33 cellular contexts compared by ENCODE assay signal in genomic region chr10:120475844-120476791, GRCh38. TPM values are rescaled to one million over a fixed set of nuclear protein-coding genes. Genes with fewer than 3 reads are reported as not detected.
DNase-seq lines count a peak whose midpoint lies in the region; ATAC-seq, FAIRE-seq and TF ChIP-seq lines count a peak whose summit lies in the region.
"Had no signal": no experiment of that assay in that cellular context is flagged by ENCODE, and none has a peak within 500 bp of the region (broad histone marks: within the 10 kb centered on the region; RNA-seq: fewer than 3 reads in every experiment).

No MANE protein-coding gene starts in this region.

- in situ Hi-C loops in mammary epithelial cell (cut with MboI; ENCODE audit: low sequenced_read_pairs in 2 of 2) = no loop called here

- WGBS in mammary epithelial cell (ENCODE audit: low coverage, missing lambda C conversion rate) = 76% methylated on average over 10 of the region's 10 CpGs

- CTCF ChIA-PET in MCF 10A (lab: Yijun Ruan, JAX) (interaction anchor here (0.9 kb wide), 1 partner anchor 52 kb away, joined by 5 read pairs; no protein-coding TSS in a partner anchor), mammary epithelial cell (lab: Charles Lee; ENCODE audit: low non-redundant PET) (interaction anchor here (0.5 kb wide), 1 partner anchor 812 kb away, joined by 7 read pairs; no protein-coding TSS in a partner anchor)

- peak; percentile 66 for ATAC-seq in mucosa of descending colon
- ATAC-seq in naive thymus-derived CD8-positive, alpha-beta T cell = no peak
- ATAC-seq: left cardiac atrium, PC-3, sciatic nerve had no signal

- H3K27ac ChIP-seq in mammary epithelial cell (ENCODE audit: insufficient read depth, low read depth, low read length) (no peak overlapping the region), astrocyte (ENCODE audit: low read depth, low read length) (peak overlapping the region; percentile 67), vagina (no peak overlapping the region)
- H3K27ac ChIP-seq: brain microvascular endothelial cell, tibial nerve had no signal

- H3K4me1 ChIP-seq in mammary epithelial cell (ENCODE audit: insufficient read depth, low read length) (peaks cover 7% of the 10 kb centered on the region), astrocyte (ENCODE audit: insufficient read depth, low read length) (peaks cover 23% of the 10 kb centered on the region), mucosa of descending colon (ENCODE audit: low read depth) (no peaks in the 10 kb centered on the region), vagina (no peaks in the 10 kb centered on the region)
- H3K4me1 ChIP-seq: tibial nerve had no signal

- H3K4me2 ChIP-seq in mammary epithelial cell (ENCODE audit: insufficient read depth, low read depth, low read length) (no peak overlapping the region), astrocyte (ENCODE audit: low read length) (peak overlapping the region; percentile 65)

- peaks cover 5% of the 10 kb centered on the region for H3K4me1 Mint-ChIP-seq in MCF 10A (ENCODE audit: insufficient read depth, unreplicated experiment)
- H3K4me1 Mint-ChIP-seq in astrocyte (ENCODE audit: low read depth, unreplicated experiment) = peaks cover 46% of the 10 kb centered on the region
- H3K4me1 Mint-ChIP-seq in activated T-helper 1 cell treated with anti-CD3 and anti-CD28 coated beads, Interleukin-12 subunit alpha, Interleukin-12 subunit beta, Interleukin-2, Interleukin-4 antibody, amounts not matched to agents 30 ng/mL and 10 ng/mL and 1 ng/mL, durations not matched to agents 14 hours and 24 hours and 36 hours (ENCODE audit: low read depth) = no peaks in the 10 kb centered on the region
- no peaks in the 10 kb centered on the region for H3K4me1 Mint-ChIP-seq in naive thymus-derived CD8-positive, alpha-beta T cell
- H3K4me1 Mint-ChIP-seq: activated CD4-positive, alpha-beta memory T cell treated with anti-CD3 and anti-CD28 coated beads, Interleukin-2, amount 10 ng/mL, durations not matched to agents 7 days and 5 days; activated naive CD4-positive, alpha-beta T cell treated with anti-CD3 and anti-CD28 coated beads, Interleukin-2, amount 50 U/mL, for 24 hours; CD4-positive, CD25-positive, alpha-beta regulatory T cell; IgD-negative memory B cell; immature natural killer cell had no signal

- intact Hi-C loops in MCF 10A (cut with micrococcal nuclease) (no loop called here), mammary epithelial cell (cut with micrococcal nuclease) (no loop called here), mucosa of descending colon (cut with DNase I, micrococcal nuclease) (no loop called here), vagina (cut with DNase I) (no loop called here)
- intact Hi-C loops in activated T-helper 1 cell treated with anti-CD3 and anti-CD28 coated beads, Interleukin-12 subunit alpha, Interleukin-12 subunit beta, Interleukin-2, Interleukin-4 antibody, amounts not matched to agents 30 ng/mL and 10 ng/mL and 1 ng/mL, durations not matched to agents 14 hours and 24 hours and 36 hours (cut with micrococcal nuclease) = no loop called here

- H3K27me3 Mint-ChIP-seq in MCF 10A (ENCODE audit: insufficient read depth, unreplicated experiment) (no peaks in the 10 kb centered on the region), astrocyte (ENCODE audit: low read depth, unreplicated experiment) (no peaks in the 10 kb centered on the region)
- H3K27me3 Mint-ChIP-seq in activated T-helper 1 cell treated with anti-CD3 and anti-CD28 coated beads, Interleukin-12 subunit alpha, Interleukin-12 subunit beta, Interleukin-2, Interleukin-4 antibody, amounts not matched to agents 30 ng/mL and 10 ng/mL and 1 ng/mL, durations not matched to agents 14 hours and 24 hours and 36 hours (ENCODE audit: insufficient read depth) = no peaks in the 10 kb centered on the region
- peaks cover 4 to 16% (median 6%) of the 10 kb centered on the region in 5 donors for H3K27me3 Mint-ChIP-seq in naive thymus-derived CD8-positive, alpha-beta T cell

- TF ChIP-seq CTCF in MCF 10A (IDR thresholded peaks at IDR 0.05; ENCODE audit: unreplicated experiment) (no peak), mammary epithelial cell (conservative IDR thresholded peaks at IDR 0.05 in 1 of 2, IDR thresholded peaks at IDR 0.05 in 1 of 2; ENCODE audit: extremely low read depth in 1 of 2, insufficient read depth in 1 of 2, low read depth in 1 of 2, low read length in 2 of 2) (no peak), astrocyte (IDR thresholded peaks at IDR 0.05; ENCODE audit: insufficient read depth, low read depth, low read length) (no peak), mucosa of descending colon (IDR thresholded peaks at IDR 0.05) (no peak), vagina (IDR thresholded peaks at IDR 0.05) (no peak)

- H3K9me3 ChIP-seq in mammary epithelial cell (replicated peaks; ENCODE audit: insufficient read depth, low read length) (no peaks in the 10 kb centered on the region), astrocyte (ENCODE audit: insufficient read depth, low read depth, low read length) (no peaks in the 10 kb centered on the region), mucosa of descending colon (no peaks in the 10 kb centered on the region), vagina (no peaks in the 10 kb centered on the region)

- dilution Hi-C loops in mammary epithelial cell (cut with HindIII; ENCODE audit: low sequenced_read_pairs) = no loop called here

- no peaks in the 10 kb centered on the region for H3K36me3 ChIP-seq in mammary epithelial cell (ENCODE audit: insufficient read depth, low read length)
- H3K36me3 ChIP-seq in astrocyte (ENCODE audit: insufficient read depth, low read length) = no peaks in the 10 kb centered on the region
- H3K36me3 ChIP-seq in mucosa of descending colon (ENCODE audit: low read depth) = no peaks in the 10 kb centered on the region
- no peaks in the 10 kb centered on the region for H3K36me3 ChIP-seq in vagina
- H3K36me3 ChIP-seq: brain microvascular endothelial cell, tibial nerve had no signal

- BruUV-seq in MCF 10A (replicated peaks; lab: Mats Ljungman, UMichigan) (no TSS peak), mammary epithelial cell (replicated peaks; lab: Mats Ljungman, UMichigan) (no TSS peak)

- H3K27me3 ChIP-seq in mammary epithelial cell (ENCODE audit: insufficient read depth, low read length) = no peaks in the 10 kb centered on the region
- no peaks in the 10 kb centered on the region for H3K27me3 ChIP-seq in astrocyte (ENCODE audit: insufficient read depth, low read length)
- H3K27me3 ChIP-seq in vagina = no peaks in the 10 kb centered on the region
- H3K27me3 ChIP-seq: brain microvascular endothelial cell, tibial nerve had no signal

- POLR2A ChIA-PET in MCF 10A (lab: Yijun Ruan, JAX) = interaction anchor here (0.6 kb wide), 1 partner anchor 31 kb away, joined by 3 read pairs; no protein-coding TSS in a partner anchor
- POLR2A ChIA-PET in naive thymus-derived CD8-positive, alpha-beta T cell (lab: Charles Lee) = no interaction called here

- peak overlapping the region; percentile 65 for H3K27ac Mint-ChIP-seq in MCF 10A (ENCODE audit: low read depth, unreplicated experiment)
- H3K27ac Mint-ChIP-seq in astrocyte (ENCODE audit: unreplicated experiment) = no peak overlapping the region
- H3K27ac Mint-ChIP-seq in activated T-helper 1 cell treated with anti-CD3 and anti-CD28 coated beads, Interleukin-12 subunit alpha, Interleukin-12 subunit beta, Interleukin-2, Interleukin-4 antibody, amounts not matched to agents 30 ng/mL and 10 ng/mL and 1 ng/mL, durations not matched to agents 14 hours and 24 hours and 36 hours = no peak overlapping the region
- no peak overlapping the region for H3K27ac Mint-ChIP-seq in naive thymus-derived CD8-positive, alpha-beta T cell
- H3K27ac Mint-ChIP-seq: activated CD4-positive, alpha-beta memory T cell treated with anti-CD3 and anti-CD28 coated beads, Interleukin-2, amount 10 ng/mL, durations not matched to agents 7 days and 5 days; activated naive CD4-positive, alpha-beta T cell treated with anti-CD3 and anti-CD28 coated beads, Interleukin-2, amount 50 U/mL, for 24 hours; CD4-positive, CD25-positive, alpha-beta regulatory T cell; IgD-negative memory B cell; immature natural killer cell; memory B cell had no signal

- no peaks in the 10 kb centered on the region for H3K36me3 Mint-ChIP-seq in MCF 10A (ENCODE audit: insufficient read depth, unreplicated experiment)
- peaks cover 3% of the 10 kb centered on the region for H3K36me3 Mint-ChIP-seq in astrocyte (ENCODE audit: low read depth, unreplicated experiment)
- no peaks in the 10 kb centered on the region for H3K36me3 Mint-ChIP-seq in activated T-helper 1 cell treated with anti-CD3 and anti-CD28 coated beads, Interleukin-12 subunit alpha, Interleukin-12 subunit beta, Interleukin-2, Interleukin-4 antibody, amounts not matched to agents 30 ng/mL and 10 ng/mL and 1 ng/mL, durations not matched to agents 14 hours and 24 hours and 36 hours (ENCODE audit: low read depth)
- no peaks in the 10 kb centered on the region for H3K36me3 Mint-ChIP-seq in naive thymus-derived CD8-positive, alpha-beta T cell
- H3K36me3 Mint-ChIP-seq: activated naive CD4-positive, alpha-beta T cell treated with anti-CD3 and anti-CD28 coated beads, Interleukin-2, amount 50 U/mL, for 24 hours; CD4-positive, CD25-positive, alpha-beta regulatory T cell; immature natural killer cell; memory B cell had no signal

- no peak overlapping the region for H2AFZ ChIP-seq in mammary epithelial cell (ENCODE audit: low read depth, low read length)
- H2AFZ ChIP-seq in astrocyte (ENCODE audit: low read depth, low read length) = no peak overlapping the region

- H3K4me3 Mint-ChIP-seq in MCF 10A (ENCODE audit: unreplicated experiment) = no peak overlapping the region
- H3K4me3 Mint-ChIP-seq in astrocyte (ENCODE audit: unreplicated experiment) = no peak overlapping the region
- no peak overlapping the region for H3K4me3 Mint-ChIP-seq in activated T-helper 1 cell treated with anti-CD3 and anti-CD28 coated beads, Interleukin-12 subunit alpha, Interleukin-12 subunit beta, Interleukin-2, Interleukin-4 antibody, amounts not matched to agents 30 ng/mL and 10 ng/mL and 1 ng/mL, durations not matched to agents 14 hours and 24 hours and 36 hours
- no peak overlapping the region for H3K4me3 Mint-ChIP-seq in naive thymus-derived CD8-positive, alpha-beta T cell
- H3K4me3 Mint-ChIP-seq: activated CD4-positive, alpha-beta memory T cell treated with anti-CD3 and anti-CD28 coated beads, Interleukin-2, amount 10 ng/mL, durations not matched to agents 7 days and 5 days; activated naive CD4-positive, alpha-beta T cell treated with anti-CD3 and anti-CD28 coated beads, Interleukin-2, amount 50 U/mL, for 24 hours; CD4-positive, CD25-positive, alpha-beta regulatory T cell; IgD-negative memory B cell; immature natural killer cell; memory B cell had no signal

- TF ChIP-seq POLR2A in vagina (IDR thresholded peaks at IDR 0.05) = no peak

- DNase-seq in MCF 10A (ENCODE audit: unreplicated experiment) = no peak
- no peak for DNase-seq in mammary epithelial cell
- peak; percentile 12 for DNase-seq in astrocyte (ENCODE audit: low read depth)
- DNase-seq in mucosa of descending colon = peak in 2 of 3 donors; percentile 13 to 27
- DNase-seq in vagina (ENCODE audit: extremely low spot score in 2 of 2) = peak; percentile 29 to 37
- no peak for DNase-seq in activated T-helper 1 cell treated with anti-CD3 and anti-CD28 coated beads, Interleukin-12 subunit alpha, Interleukin-12 subunit beta, Interleukin-2, Interleukin-4 antibody, amounts not matched to agents 30 ng/mL and 10 ng/mL and 1 ng/mL, durations not matched to agents 14 hours and 24 hours and 36 hours (ENCODE audit: low spot score)
- DNase-seq in naive thymus-derived CD8-positive, alpha-beta T cell = no peak
- DNase-seq in HT-29 (ENCODE audit: low spot score) = no peak
- DNase-seq: activated CD4-positive, alpha-beta memory T cell treated with anti-CD3 and anti-CD28 coated beads, Interleukin-2, amount 10 ng/mL, durations not matched to agents 7 days and 5 days; activated CD4-positive, alpha-beta T cell treated with anti-CD3 and anti-CD28 coated beads for 1 hour; activated T-cell treated with anti-CD3 and anti-CD28 coated beads for 4 hours; AML-193; amniotic stem cell; brain microvascular endothelial cell; CD4-positive, CD25-positive, alpha-beta regulatory T cell; DND-41; GF-D8; immature natural killer cell; left cardiac atrium; NCI-H1092 treated with DMSO at 0.1 percent for 48 hours; NCI-H187; NCI-H2171 treated with DMSO at 0.1 percent for 48 hours; NCI-H524 treated with DMSO at 0.1 percent for 48 hours; PC-3; stimulated activated CD4-positive, alpha-beta T cell treated with anti-CD3 and anti-CD28 coated beads, Interleukin-4, amount 100 ng/mL, for 1 hour; T-helper 2 cell had no signal

- no peak for FAIRE-seq in astrocyte (lab: Jason Lieb, UNC)
- FAIRE-seq: A204.1 had no signal

- H3K4me3 ChIP-seq in mammary epithelial cell (replicated peaks in 1 of 3; ENCODE audit: insufficient read depth in 1 of 3, low read depth in 2 of 3, low read length in 3 of 3) = no peak overlapping the region
- H3K4me3 ChIP-seq in astrocyte (ENCODE audit: insufficient read depth, low read depth, low read length) = no peak overlapping the region
- no peak overlapping the region for H3K4me3 ChIP-seq in mucosa of descending colon
- no peak overlapping the region for H3K4me3 ChIP-seq in vagina
- H3K4me3 ChIP-seq: tibial nerve had no signal

- H3K9me3 Mint-ChIP-seq in MCF 10A (ENCODE audit: unreplicated experiment) = peaks cover 17% of the 10 kb centered on the region
- no peaks in the 10 kb centered on the region for H3K9me3 Mint-ChIP-seq in astrocyte (ENCODE audit: unreplicated experiment)
- no peaks in the 10 kb centered on the region for H3K9me3 Mint-ChIP-seq in activated T-helper 1 cell treated with anti-CD3 and anti-CD28 coated beads, Interleukin-12 subunit alpha, Interleukin-12 subunit beta, Interleukin-2, Interleukin-4 antibody, amounts not matched to agents 30 ng/mL and 10 ng/mL and 1 ng/mL, durations not matched to agents 14 hours and 24 hours and 36 hours
- H3K9me3 Mint-ChIP-seq in naive thymus-derived CD8-positive, alpha-beta T cell = peaks cover 2 to 23% (median 10%) of the 10 kb centered on the region in 9 donors
- H3K9me3 Mint-ChIP-seq: activated CD4-positive, alpha-beta memory T cell treated with anti-CD3 and anti-CD28 coated beads, Interleukin-2, amount 10 ng/mL, durations not matched to agents 7 days and 5 days had no signal

- H3K9ac ChIP-seq in mammary epithelial cell (ENCODE audit: insufficient read depth, low read length) (no peak overlapping the region), astrocyte (ENCODE audit: low read length) (peak overlapping the region; percentile 35)

- H4K20me1 ChIP-seq in mammary epithelial cell (ENCODE audit: insufficient read depth, low read length) (no peaks in the 10 kb centered on the region), astrocyte (ENCODE audit: insufficient read depth, low read length) (peaks cover 18% of the 10 kb centered on the region)

- H3K79me2 ChIP-seq in mammary epithelial cell (ENCODE audit: insufficient read depth, low read length) (no peaks in the 10 kb centered on the region), astrocyte (ENCODE audit: insufficient read depth, low read length) (peaks cover 76% of the 10 kb centered on the region)

RNA-seq across cellular contexts. Expression of gene PLPP4, which starts 19.1 kb away (rescaled TPM):
- total RNA-seq in MCF 10A (2022) (0.86 and 1.3 TPM in 2 replicates), mammary epithelial cell (10 to 100 TPM in 1 of 2 donors, under 1 TPM in 1; 0.35 to 10.3 TPM), astrocyte (44.1 and 45.1 TPM in 2 replicates), mucosa of descending colon (1 to 10 TPM in 1 of 3 donors, not detected in 2; 2.6 TPM), vagina (2.5 TPM)
- polyA plus RNA-seq in mammary epithelial cell = 0.39 TPM
- not detected for polyA minus RNA-seq in mammary epithelial cell
- not detected in 2 replicates for total RNA-seq in activated T-helper 1 cell treated with anti-CD3 and anti-CD28 coated beads, Interleukin-12 subunit alpha, Interleukin-12 subunit beta, Interleukin-2, Interleukin-4 antibody, amounts not matched to agents 30 ng/mL and 10 ng/mL and 1 ng/mL, durations not matched to agents 14 hours and 24 hours and 36 hours
- not detected for total RNA-seq in naive thymus-derived CD8-positive, alpha-beta T cell
- not detected for polyA plus RNA-seq in naive thymus-derived CD8-positive, alpha-beta T cell
- not detected in 2 replicates for total RNA-seq in HT-29 (2014; rRNA removed; shearing (Covaris generic))
- total RNA-seq: activated CD4-positive, alpha-beta memory T cell treated with anti-CD3 and anti-CD28 coated beads, Interleukin-2, amount 10 ng/mL, durations not matched to agents 7 days and 5 days; CD4-positive, CD25-positive, alpha-beta regulatory T cell; left cardiac atrium; posterior vena cava; tibial nerve had no signal
- polyA plus RNA-seq: CD4-positive, CD25-positive, alpha-beta regulatory T cell; IgD-negative memory B cell; immature natural killer cell had no signal

Comparison
In these comparisons a context has a peak if more than half of its experiments do, and no peak if none do; other contexts are left out.
1. DNase-seq: peak in astrocyte (single experiment), mucosa of descending colon (2 of 3) and vagina (2 of 2); none in MCF 10A (single experiment), mammary epithelial cell (single experiment), activated T-helper 1 cell treated with anti-CD3 and anti-CD28 coated beads, Interleukin-12 subunit alpha, Interleukin-12 subunit beta, Interleukin-2, Interleukin-4 antibody, amounts not matched to agents 30 ng/mL and 10 ng/mL and 1 ng/mL, durations not matched to agents 14 hours and 24 hours and 36 hours (single experiment), naive thymus-derived CD8-positive, alpha-beta T cell (0 of 10) and HT-29 (single experiment).